ENCODE assay signal across 6 cellular contexts in the genomic region with DNA sequence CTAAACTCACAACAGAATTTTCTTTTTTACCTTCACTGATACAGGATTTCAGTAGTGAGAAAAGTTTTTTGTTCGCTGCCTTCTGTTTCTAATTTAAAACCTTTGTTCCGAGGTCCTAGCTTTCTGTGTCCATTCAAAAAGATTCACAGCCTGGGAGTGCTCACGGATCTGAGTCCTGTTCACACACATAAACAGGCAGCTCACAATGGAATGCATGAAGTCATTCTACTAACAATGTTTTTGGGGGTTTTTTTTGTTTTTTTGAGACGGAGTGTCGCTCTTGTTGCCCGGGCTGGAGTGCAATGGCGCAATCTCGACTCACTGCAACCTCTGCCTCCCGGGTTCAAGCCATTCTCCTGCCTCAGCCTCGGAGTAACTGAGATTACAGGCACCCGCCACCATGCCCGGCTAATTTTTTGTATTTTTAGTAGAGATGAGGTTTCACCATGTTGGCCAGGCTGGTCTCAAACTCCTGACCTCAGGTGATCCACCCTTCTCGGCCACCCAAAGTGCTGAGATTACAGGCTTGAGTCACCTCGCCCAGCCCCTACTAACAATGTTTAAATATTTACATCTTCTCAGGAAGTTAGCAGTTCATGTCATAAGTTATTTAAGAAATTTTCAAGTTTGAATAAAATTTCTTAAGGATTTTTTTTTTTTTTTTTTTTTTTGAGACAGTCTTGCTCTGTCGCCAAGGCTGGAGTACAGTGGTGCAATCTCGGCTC. TPM values are rescaled to one million over a fixed set of nuclear protein-coding genes. Genes with fewer than 3 reads are reported as not detected.
"Had no signal": no experiment of that assay in that cellular context is flagged by ENCODE, and none has a peak within 500 bp of the region (broad histone marks: within the 10 kb centered on the region; RNA-seq: fewer than 3 reads in every experiment).

No MANE protein-coding gene starts in this region.

RNA-seq across cellular contexts. Expression of a gene that starts 59.0 kb away (rescaled TPM):
- total RNA-seq: activated CD4-positive, alpha-beta memory T cell treated with anti-CD3 and anti-CD28 coated beads, Interleukin-2, amount 10 ng/mL, durations not matched to agents 7 days and 5 days; activated CD4-positive, alpha-beta T cell treated with anti-CD3 and anti-CD28 coated beads, Interleukin-2, amount 10 ng/mL, durations not matched to agents 7 days and 5 days; activated CD8-positive, alpha-beta memory T cell treated with anti-CD3 and anti-CD28 coated beads, Interleukin-2, amount 10 ng/mL, durations not matched to agents 7 days and 5 days; activated CD8-positive, alpha-beta T cell treated with anti-CD3 and anti-CD28 coated beads, Interleukin-2, amount 10 ng/mL, durations not matched to agents 7 days and 5 days; activated naive CD8-positive, alpha-beta T cell treated with anti-CD3 and anti-CD28 coated beads, Interleukin-2, amount 10 ng/mL, durations not matched to agents 7 days and 5 days; ascending aorta had no signal
